In genomic region chr5:65084774-65085173, GRCh38 we compare ENCODE assay signal across 27 cellular contexts.
"Had no signal": no experiment of that assay in that cellular context is flagged by ENCODE, and none has a peak within 500 bp of the region (broad histone marks: within the 10 kb centered on the region; RNA-seq: fewer than 3 reads in every experiment).

No MANE protein-coding gene starts in this region.

- H3K9me3 Mint-ChIP-seq: effector memory CD8-positive, alpha-beta T cell; immature natural killer cell; neural progenitor cell had no signal

- ATAC-seq: activated CD8-positive, alpha-beta T cell treated with anti-CD3 and anti-CD28 coated beads, Interleukin-2, amount 10 ng/mL, durations not matched to agents 7 days and 5 days; activated naive CD4-positive, alpha-beta T cell treated with anti-CD3 and anti-CD28 coated beads, Interleukin-2, amount 50 U/mL, for 72 hours; effector memory CD8-positive, alpha-beta T cell; left lobe of liver; naive thymus-derived CD4-positive, alpha-beta T cell had no signal

- H3K27me3 ChIP-seq: adrenal gland, ascending aorta, brain microvascular endothelial cell, esophagus muscularis mucosa, hepatocyte, neural progenitor cell, sigmoid colon had no signal

- DNase-seq: activated CD4-positive, alpha-beta T cell treated with anti-CD3 and anti-CD28 coated beads, Interleukin-2, amount 50 U/mL, for 1 hour; activated CD4-positive, CD25-positive, alpha-beta regulatory T cell treated with anti-CD3 and anti-CD28 coated beads, Interleukin-2, amount 50 U/mL, for 72 hours; activated CD8-positive, alpha-beta T cell treated with anti-CD3 and anti-CD28 coated beads, Interleukin-2, amount 10 ng/mL, durations not matched to agents 7 days and 5 days; activated gamma-delta T cell treated with Interleukin-2 at 50 U/mL for 16 hours; adrenal gland; brain microvascular endothelial cell; caudate nucleus; effector memory CD8-positive, alpha-beta T cell; glutamatergic neuron; immature natural killer cell; naive thymus-derived CD4-positive, alpha-beta T cell; retina; sigmoid colon; stimulated activated CD4-positive, alpha-beta T cell treated with anti-CD3 and anti-CD28 coated beads, Interleukin-15, amount 100 ng/mL, for 24 hours; stimulated activated CD4-positive, alpha-beta T cell treated with anti-CD3 and anti-CD28 coated beads, Interleukin-2, amount 100 ng/mL, for 48 hours; stimulated activated CD8-positive, alpha-beta memory T cell treated with anti-CD3 and anti-CD28 coated beads, Interleukin-4, amount 100 ng/mL, for 48 hours; stimulated activated naive CD4-positive, alpha-beta T cell treated with Interleukin-2 at 50 U/mL for 16 hours; WERI-Rb-1 had no signal

- H3K4me3 Mint-ChIP-seq: activated CD8-positive, alpha-beta T cell treated with anti-CD3 and anti-CD28 coated beads, Interleukin-2, amount 10 ng/mL, durations not matched to agents 7 days and 5 days; effector memory CD8-positive, alpha-beta T cell; immature natural killer cell; naive thymus-derived CD4-positive, alpha-beta T cell; neural progenitor cell had no signal

- H3K27me3 Mint-ChIP-seq: progenitor cell of endocrine pancreas had no signal

- H3K36me3 Mint-ChIP-seq: activated naive CD4-positive, alpha-beta T cell treated with anti-CD3 and anti-CD28 coated beads, Interleukin-2, amount 50 U/mL, for 72 hours; immature natural killer cell; naive thymus-derived CD4-positive, alpha-beta T cell; neural progenitor cell had no signal

- H3K36me3 ChIP-seq: adrenal gland, ascending aorta, brain microvascular endothelial cell, esophagus muscularis mucosa, neural progenitor cell, sigmoid colon, thoracic aorta, WERI-Rb-1 had no signal

- H3K4me1 ChIP-seq: adrenal gland, ascending aorta, esophagus muscularis mucosa, neural progenitor cell had no signal

- H3K27ac ChIP-seq: adrenal gland, ascending aorta, brain microvascular endothelial cell, esophagus muscularis mucosa, hepatocyte, neural progenitor cell, sigmoid colon, thoracic aorta, WERI-Rb-1 had no signal

- H3K4me1 Mint-ChIP-seq: immature natural killer cell had no signal

- H3K27ac Mint-ChIP-seq: activated CD8-positive, alpha-beta T cell treated with anti-CD3 and anti-CD28 coated beads, Interleukin-2, amount 10 ng/mL, durations not matched to agents 7 days and 5 days; activated naive CD4-positive, alpha-beta T cell treated with anti-CD3 and anti-CD28 coated beads, Interleukin-2, amount 50 U/mL, for 72 hours; effector memory CD8-positive, alpha-beta T cell; immature natural killer cell; naive thymus-derived CD4-positive, alpha-beta T cell; neural progenitor cell; progenitor cell of endocrine pancreas had no signal

- H3K9me3 ChIP-seq: adrenal gland, ascending aorta, esophagus muscularis mucosa, sigmoid colon, thoracic aorta had no signal

- H3K4me3 ChIP-seq: adrenal gland, ascending aorta, esophagus muscularis mucosa, hepatocyte, neural progenitor cell, sigmoid colon, smooth muscle cell, thoracic aorta had no signal
